In the genomic region with DNA sequence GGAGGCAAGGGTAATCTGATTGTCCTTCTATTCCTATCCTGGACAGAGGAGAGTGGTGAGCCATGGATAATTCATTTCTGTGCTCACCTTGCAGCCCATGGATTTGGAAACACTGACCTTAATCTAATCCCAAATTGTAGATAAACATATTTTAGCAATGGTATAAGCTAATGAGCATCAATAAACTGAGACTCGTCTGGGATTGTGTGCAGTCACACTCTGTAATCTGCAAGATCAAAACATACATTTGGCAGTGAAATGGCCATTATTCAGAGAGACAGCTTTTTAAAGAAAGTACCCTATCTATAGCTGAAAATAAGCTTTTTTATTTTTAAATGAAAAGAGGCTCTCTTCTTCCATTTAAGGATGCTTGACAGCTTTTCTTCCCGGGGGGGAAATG, we compare ENCODE assay signal across 23 cellular contexts.
"Had no signal": no experiment of that assay in that cellular context is flagged by ENCODE, and none has a peak within 500 bp of the region (broad histone marks: within the 10 kb centered on the region; RNA-seq: fewer than 3 reads in every experiment).

No MANE protein-coding gene starts in this region.

- H3K4me1 Mint-ChIP-seq: naive B cell; stimulated activated effector memory CD8-positive, alpha-beta T cell treated with anti-CD3 and anti-CD28 coated beads, Interleukin-12 subunit alpha, Interleukin-12 subunit beta, amount 100 ng/mL, for 72 hours had no signal

- H3K27ac ChIP-seq: dorsolateral prefrontal cortex, gastroesophageal sphincter, heart left ventricle, hepatocyte, left lung, prostate gland, right atrium auricular region, stomach, thyroid gland, upper lobe of right lung, uterus had no signal

- ATAC-seq: gastroesophageal sphincter; heart left ventricle; left cardiac atrium; left lung; natural killer cell treated with Interleukin-12 subunit alpha and Interleukin-12 subunit beta and Interleukin-15 and Interleukin-18, amount 100 ng/mL, for 72 hours; sciatic nerve; stimulated activated effector memory CD8-positive, alpha-beta T cell treated with anti-CD3 and anti-CD28 coated beads, Interleukin-12 subunit alpha, Interleukin-12 subunit beta, amount 100 ng/mL, for 72 hours; upper lobe of right lung had no signal

- H3K4me1 ChIP-seq: gastroesophageal sphincter, heart left ventricle, left lung, prostate gland, right atrium auricular region, thyroid gland, upper lobe of right lung, uterus had no signal

- H3K36me3 Mint-ChIP-seq: naive B cell; natural killer cell treated with Interleukin-12 subunit alpha and Interleukin-12 subunit beta and Interleukin-15 and Interleukin-18, amount 100 ng/mL, for 72 hours; stimulated activated effector memory CD8-positive, alpha-beta T cell treated with anti-CD3 and anti-CD28 coated beads, Interleukin-12 subunit alpha, Interleukin-12 subunit beta, amount 100 ng/mL, for 72 hours had no signal

- H3K4me3 Mint-ChIP-seq: naive B cell; natural killer cell treated with Interleukin-12 subunit alpha and Interleukin-12 subunit beta and Interleukin-15 and Interleukin-18, amount 100 ng/mL, for 72 hours; neural crest cell; stimulated activated effector memory CD8-positive, alpha-beta T cell treated with anti-CD3 and anti-CD28 coated beads, Interleukin-12 subunit alpha, Interleukin-12 subunit beta, amount 100 ng/mL, for 72 hours had no signal

- H3K36me3 ChIP-seq: gastroesophageal sphincter, heart left ventricle, left lung, prostate gland, right atrium auricular region, stomach, thyroid gland, upper lobe of right lung, uterus had no signal

- H3K27ac Mint-ChIP-seq: naive B cell; natural killer cell treated with Interleukin-12 subunit alpha and Interleukin-12 subunit beta and Interleukin-15 and Interleukin-18, amount 100 ng/mL, for 72 hours; stimulated activated effector memory CD8-positive, alpha-beta T cell treated with anti-CD3 and anti-CD28 coated beads, Interleukin-12 subunit alpha, Interleukin-12 subunit beta, amount 100 ng/mL, for 72 hours had no signal

- H3K9me3 Mint-ChIP-seq: natural killer cell treated with Interleukin-12 subunit alpha and Interleukin-12 subunit beta and Interleukin-15 and Interleukin-18, amount 100 ng/mL, for 72 hours; neural crest cell had no signal

- H3K27me3 ChIP-seq: dorsolateral prefrontal cortex, gastroesophageal sphincter, hepatocyte, right atrium auricular region, stomach, thyroid gland, uterus had no signal

- H3K4me3 ChIP-seq: dorsolateral prefrontal cortex, gastroesophageal sphincter, heart left ventricle, hepatocyte, left lung, prostate gland, right atrium auricular region, stomach, thyroid gland, upper lobe of right lung, uterus had no signal

- H2AFZ ChIP-seq: hepatocyte had no signal

- H3K9me3 ChIP-seq: gastroesophageal sphincter, heart left ventricle, left lung, prostate gland, right atrium auricular region, stomach, thyroid gland, upper lobe of right lung, uterus had no signal

- H3K79me2 ChIP-seq: hepatocyte had no signal

- H3K4me2 ChIP-seq: hepatocyte had no signal

- DNase-seq: dorsolateral prefrontal cortex; effector CD4-positive, alpha-beta T cell; foreskin fibroblast; heart left ventricle; left cardiac atrium; left lung; naive B cell; nucleus accumbens; stimulated activated CD4-positive, alpha-beta T cell treated with anti-CD3 and anti-CD28 coated beads, Interleukin-2, amount 100 ng/mL, for 24 hours; stimulated activated CD4-positive, alpha-beta T cell treated with anti-CD3 and anti-CD28 coated beads, Interleukin-4, amount 100 ng/mL, for 24 hours; stimulated activated naive CD4-positive, alpha-beta T cell treated with Interleukin-2 at 50 U/mL for 16 hours; stomach; thyroid gland; upper lobe of right lung; uterus had no signal
